10 cellular contexts compared by ENCODE assay signal in genomic region chr21:45551316-45551715, GRCh38. TPM values are rescaled to one million over a fixed set of nuclear protein-coding genes. Genes with fewer than 3 reads are reported as not detected.
DNase-seq lines count a peak whose midpoint lies in the region; ATAC-seq, FAIRE-seq and TF ChIP-seq lines count a peak whose summit lies in the region.
"Had no signal": no experiment of that assay in that cellular context is flagged by ENCODE, and none has a peak within 500 bp of the region (broad histone marks: within the 10 kb centered on the region; RNA-seq: fewer than 3 reads in every experiment).

No MANE protein-coding gene starts in this region.

- TF ChIP-seq POLR2A in endothelial cell of umbilical vein (IDR thresholded peaks at IDR 0.05; ENCODE audit: low read depth, low read length) = no peak

- no peak overlapping the region for H3K4me3 ChIP-seq in SK-N-SH (ENCODE audit: low read depth in 2 of 2, low read length in 1 of 2)
- no peak overlapping the region for H3K4me3 ChIP-seq in endothelial cell of umbilical vein (replicated peaks in 1 of 3; ENCODE audit: insufficient read depth in 1 of 3, low read depth in 1 of 3, low read length in 3 of 3)

- H3K9me3 ChIP-seq in SK-N-SH (no peaks in the 10 kb centered on the region), T-helper 17 cell (ENCODE audit: control insufficient read depth, low read length, poor library complexity, severe bottlenecking) (no peaks in the 10 kb centered on the region), endothelial cell of umbilical vein (replicated peaks; ENCODE audit: control insufficient read depth, insufficient read depth, low read length) (no peaks in the 10 kb centered on the region)

- peaks cover 0 to 5% of the 10 kb centered on the region in 2 experiments; a peak in 1 of 4 replicates for H3K4me1 ChIP-seq in SK-N-SH (ENCODE audit: control insufficient read depth in 1 of 2, insufficient read depth in 2 of 2, low read depth in 1 of 2, low read length in 1 of 2)
- peaks cover 28% of the 10 kb centered on the region for H3K4me1 ChIP-seq in endothelial cell of umbilical vein (ENCODE audit: control insufficient read depth, extremely low read depth, insufficient read depth, low read length)

- no peaks in the 10 kb centered on the region for H3K27me3 ChIP-seq in SK-N-SH (ENCODE audit: insufficient read depth)
- peaks cover 0 to 3% of the 10 kb centered on the region in 2 experiments for H3K27me3 ChIP-seq in endothelial cell of umbilical vein (ENCODE audit: control insufficient read depth in 2 of 2, insufficient read depth in 2 of 2, low read length in 2 of 2)

- H3K9me1 ChIP-seq in endothelial cell of umbilical vein (replicated peaks; ENCODE audit: control insufficient read depth, extremely low read depth, insufficient read depth, low read length) = no peaks in the 10 kb centered on the region

- H3K79me2 ChIP-seq in SK-N-SH (ENCODE audit: insufficient read depth) (no peaks in the 10 kb centered on the region), endothelial cell of umbilical vein (ENCODE audit: control insufficient read depth, insufficient read depth, low read length) (no peaks in the 10 kb centered on the region)

- WGBS in SK-N-SH (ENCODE audit: low lambda C conversion rate) = 36% methylated on average over 8 of the region's 8 CpGs

- H3K4me2 ChIP-seq in SK-N-SH = 0 out of 2 replicates have a peak overlapping the region, but pooled peaks have one; percentile 32
- H3K4me2 ChIP-seq in endothelial cell of umbilical vein (ENCODE audit: insufficient read depth, low read length) = peak overlapping the region; percentile 47

- H3K9me2 ChIP-seq in SK-N-SH = no peaks in the 10 kb centered on the region

- H3K4me3 Mint-ChIP-seq in T-helper 17 cell = peak overlapping the region; percentile 91
- peak overlapping the region; percentile 71 for H3K4me3 Mint-ChIP-seq in stimulated activated effector memory CD8-positive, alpha-beta T cell treated with anti-CD3 and anti-CD28 coated beads, Interleukin-12 subunit alpha, Interleukin-12 subunit beta, amount 100 ng/mL, for 72 hours

- H3K4me1 Mint-ChIP-seq in T-helper 17 cell = peaks cover 39% of the 10 kb centered on the region
- peaks cover 38% of the 10 kb centered on the region for H3K4me1 Mint-ChIP-seq in stimulated activated effector memory CD8-positive, alpha-beta T cell treated with anti-CD3 and anti-CD28 coated beads, Interleukin-12 subunit alpha, Interleukin-12 subunit beta, amount 100 ng/mL, for 72 hours

- CTCF ChIA-PET in SK-N-SH (lab: Yijun Ruan, JAX) (interaction anchor here (0.8 to 1.3 kb wide), 3 partner anchors 17 to 270 kb away, joined by 3 read pairs; no protein-coding TSS in a partner anchor), endothelial cell of umbilical vein (lab: Charles Lee) (no interaction called here)

- H3K27ac ChIP-seq in SK-N-SH (ENCODE audit: low read depth in 2 of 2, low read length in 1 of 2) (no peak overlapping the region), endothelial cell of umbilical vein (ENCODE audit: insufficient read depth, low read depth, low read length) (peak overlapping the region; percentile 97)
- H3K27ac ChIP-seq: VCaP had no signal

- H3K36me3 ChIP-seq in SK-N-SH (replicated peaks in 1 of 2; ENCODE audit: control insufficient read depth in 1 of 2, insufficient read depth in 2 of 2, low read length in 1 of 2) (no peaks in the 10 kb centered on the region), endothelial cell of umbilical vein (ENCODE audit: control insufficient read depth in 2 of 2, extremely low read depth in 1 of 2, insufficient read depth in 2 of 2, low read length in 2 of 2) (no peaks in the 10 kb centered on the region)

- dilution Hi-C loops in endothelial cell of umbilical vein (cut with MboI; ENCODE audit: extremely low pct_ligation_motif_present, low sequenced_read_pairs) = no loop called here

- no peaks in the 10 kb centered on the region for H3K9me3 Mint-ChIP-seq in stimulated activated effector memory CD8-positive, alpha-beta T cell treated with anti-CD3 and anti-CD28 coated beads, Interleukin-12 subunit alpha, Interleukin-12 subunit beta, amount 100 ng/mL, for 72 hours

- no peaks in the 10 kb centered on the region for H3K36me3 Mint-ChIP-seq in T-helper 17 cell (ENCODE audit: low read depth)
- H3K36me3 Mint-ChIP-seq in stimulated activated effector memory CD8-positive, alpha-beta T cell treated with anti-CD3 and anti-CD28 coated beads, Interleukin-12 subunit alpha, Interleukin-12 subunit beta, amount 100 ng/mL, for 72 hours = peaks cover 21% of the 10 kb centered on the region

- intact Hi-C loops in endothelial cell of umbilical vein (cut with micrococcal nuclease) = loop anchor here (2.0 kb wide), 1 partner anchor 259 kb away; no protein-coding TSS in a partner anchor

- TSS peak; percentile 92 for BruUV-seq in endothelial cell of umbilical vein (replicated peaks; lab: Mats Ljungman, UMichigan)

- H4K20me1 ChIP-seq in SK-N-SH (ENCODE audit: insufficient read depth) = no peaks in the 10 kb centered on the region
- no peaks in the 10 kb centered on the region for H4K20me1 ChIP-seq in endothelial cell of umbilical vein (replicated peaks; ENCODE audit: control insufficient read depth, extremely low read depth, insufficient read depth, low read length)

- no peak for TF ChIP-seq RAD21 in SK-N-SH (IDR thresholded peaks at IDR 0.05; ENCODE audit: low read length)

- H3K27ac Mint-ChIP-seq in T-helper 17 cell = peak overlapping the region; percentile 93
- peak overlapping the region; percentile 96 for H3K27ac Mint-ChIP-seq in stimulated activated effector memory CD8-positive, alpha-beta T cell treated with anti-CD3 and anti-CD28 coated beads, Interleukin-12 subunit alpha, Interleukin-12 subunit beta, amount 100 ng/mL, for 72 hours

- H3K27me3 Mint-ChIP-seq in T-helper 17 cell = no peaks in the 10 kb centered on the region

- no peak for TF ChIP-seq CTCF in SK-N-SH (IDR thresholded peaks at IDR 0.05)
- no peak for TF ChIP-seq CTCF in endothelial cell of umbilical vein (IDR thresholded peaks at IDR 0.05; ENCODE audit: extremely low read depth in 1 of 2, insufficient read depth in 1 of 2, low read depth in 1 of 2, low read length in 2 of 2)

- DNase-seq in SK-N-SH (no peak), T-helper 17 cell (no peak), endothelial cell of umbilical vein (ENCODE audit: low read depth, low spot score) (peak; percentile 91), amygdala (lab: John Stamatoyannopoulos, UW) (no peak), NCI-H1417 (lab: John Stamatoyannopoulos, UW) (no peak)
- DNase-seq in stimulated activated effector memory CD8-positive, alpha-beta T cell treated with anti-CD3 and anti-CD28 coated beads, Interleukin-12 subunit alpha, Interleukin-12 subunit beta, amount 100 ng/mL, for 72 hours (ENCODE audit: low spot score in 2 of 2) = no peak

- TF ChIP-seq EP300 in SK-N-SH (IDR thresholded peaks at IDR 0.05; ENCODE audit: borderline replicate concordance in 1 of 2, low read depth in 1 of 2, low read length in 1 of 2) = no peak

- H3F3A ChIP-seq in SK-N-SH (replicated peaks; ENCODE audit: insufficient read depth) = peaks cover 6% of the 10 kb centered on the region

- POLR2A ChIA-PET in SK-N-SH (lab: Yijun Ruan, JAX) = no interaction called here
- POLR2A ChIA-PET in endothelial cell of umbilical vein (lab: Charles Lee) = no interaction called here

- H2AFZ ChIP-seq in SK-N-SH (ENCODE audit: low read depth) = no peak overlapping the region
- no peak overlapping the region for H2AFZ ChIP-seq in endothelial cell of umbilical vein (ENCODE audit: low read depth, low read length)

- ATAC-seq in SK-N-SH treated with all-trans-retinoic acid at 6 μM for 48 hours = no peak
- peak; percentile 45 for ATAC-seq in T-helper 17 cell
- ATAC-seq in stimulated activated effector memory CD8-positive, alpha-beta T cell treated with anti-CD3 and anti-CD28 coated beads, Interleukin-12 subunit alpha, Interleukin-12 subunit beta, amount 100 ng/mL, for 72 hours = peak; percentile 79
- ATAC-seq in HG02571 (IDR thresholded peaks at IDR 0.05; ENCODE audit: unreplicated experiment) = no peak

- H3K9ac ChIP-seq in SK-N-SH = no peak overlapping the region
- H3K9ac ChIP-seq in endothelial cell of umbilical vein (replicated peaks; ENCODE audit: extremely low read depth, insufficient read depth, low read length) = peak overlapping the region; percentile 86

- FAIRE-seq in endothelial cell of umbilical vein (lab: Jason Lieb, UNC) = peak; percentile 99
- FAIRE-seq: A204.1 had no signal

TF ChIP-seq in SK-N-SH, 30 proteins besides CTCF, POLR2A, EP300 and RAD21 (continues in another document):
- peak; percentile 54; the same call in 1 of the 2 replicates for TF ChIP-seq JUND (IDR thresholded peaks at IDR 0.05)
- TF ChIP-seq MXI1 (IDR thresholded peaks at IDR 0.05; ENCODE audit: low read depth, low read length) = no peak
- peak; percentile 66; the same call in 1 of the 2 replicates for TF ChIP-seq FOSL2 (IDR thresholded peaks at IDR 0.05; ENCODE audit: borderline replicate concordance, low read depth)

TF ChIP-seq in endothelial cell of umbilical vein, 7 proteins besides CTCF, POLR2A, EP300 and RAD21:
- peak; percentile 92 for TF ChIP-seq JUN (IDR thresholded peaks at IDR 0.05; ENCODE audit: borderline replicate concordance, insufficient read depth, insufficient read length, low read depth)
- peak; percentile 95 for TF ChIP-seq FOS (IDR thresholded peaks at IDR 0.05; ENCODE audit: borderline replicate concordance, insufficient read depth, low read length)
- no peak for TF ChIP-seq MAX (IDR thresholded peaks at IDR 0.05; ENCODE audit: insufficient read depth, insufficient read length)
- TF ChIP-seq POLR2AphosphoS5 (IDR thresholded peaks at IDR 0.05; ENCODE audit: insufficient read depth, low read depth, low read length) = peak; percentile 47

RNA-seq across cellular contexts. Expression of gene SLC19A1, which starts 9.1 kb away (rescaled TPM):
- polyA plus RNA-seq in SK-N-SH (2012; rRNA removed) = 13.0 and 15.0 TPM in 2 replicates
- 4.5 and 8.6 TPM in 2 replicates for polyA plus RNA-seq in SK-N-SH (2012; cell fraction: cytosol; rRNA removed)
- polyA plus RNA-seq in SK-N-SH (2012; cell fraction: nucleus; rRNA removed) = 21.6 and 27.3 TPM in 2 replicates
- 10 to 100 TPM; 10.8 to 13.7 TPM for total RNA-seq in T-helper 17 cell
- 54.6 and 58.9 TPM in 2 replicates for total RNA-seq in endothelial cell of umbilical vein
- 36.3 and 55.0 TPM in 2 replicates for polyA plus RNA-seq in endothelial cell of umbilical vein
- 16.9 and 19.9 TPM in 2 replicates for polyA plus RNA-seq in endothelial cell of umbilical vein (2011; cell fraction: cytosol; rRNA removed)
- polyA plus RNA-seq in endothelial cell of umbilical vein (2011; cell fraction: nucleus; rRNA removed) = 18.7 and 21.4 TPM in 2 replicates
- 32.8 and 34.1 TPM in 2 replicates for polyA plus RNA-seq in endothelial cell of umbilical vein (2012)
- 26.8 and 29.9 TPM in 2 replicates for polyA minus RNA-seq in endothelial cell of umbilical vein
- polyA minus RNA-seq in endothelial cell of umbilical vein (2011; cell fraction: cytosol; rRNA and poly(A)+ RNA removed) = 39.4 TPM
- polyA minus RNA-seq in endothelial cell of umbilical vein (2011; cell fraction: nucleus; rRNA and poly(A)+ RNA removed) = 14.9 and 17.1 TPM in 2 replicates

Comparison
In these comparisons a context has a peak if more than half of its experiments do, and no peak if none do; other contexts are left out.
1. ATAC-seq: peak in T-helper 17 cell (single experiment) and stimulated activated effector memory CD8-positive, alpha-beta T cell treated with anti-CD3 and anti-CD28 coated beads, Interleukin-12 subunit alpha, Interleukin-12 subunit beta, amount 100 ng/mL, for 72 hours (single experiment); none in SK-N-SH treated with all-trans-retinoic acid at 6 μM for 48 hours (single experiment) and HG02571 (single experiment).